In genomic region chr1:3417082-3417728, GRCh38 we compare ENCODE assay signal across 1 cellular context.
TF ChIP-seq lines count a peak whose summit lies in the region.

No MANE protein-coding gene starts in this region.

TF ChIP-seq in GM12878, 131 proteins besides CTCF, POLR2A, EP300 and RAD21 (continued from another document):
- no peak for TF ChIP-seq NFYA (IDR thresholded peaks at IDR 0.05; ENCODE audit: borderline replicate concordance, low read depth, low read length)
- no peak for TF ChIP-seq HSF1 (IDR thresholded peaks at IDR 0.05; ENCODE audit: low read depth, low read length)
- TF ChIP-seq CHD4 (IDR thresholded peaks at IDR 0.05) = no peak
- no peak for TF ChIP-seq ATF7 (IDR thresholded peaks at IDR 0.05; ENCODE audit: low read depth)
- TF ChIP-seq SPI1 (IDR thresholded peaks at IDR 0.05; ENCODE audit: borderline replicate concordance, insufficient read depth, low read depth, low read length) = no peak
- TF ChIP-seq MYB (IDR thresholded peaks at IDR 0.05; ENCODE audit: borderline replicate concordance, low read depth, low read length) = no peak
- TF ChIP-seq GATAD2B (conservative IDR thresholded peaks at IDR 0.05; ENCODE audit: low read depth) = no peak
- TF ChIP-seq JUND (IDR thresholded peaks at IDR 0.05; ENCODE audit: low read depth, low read length) = no peak
